Comparison of ENCODE assay signal across 8 cellular contexts in the genomic region with DNA sequence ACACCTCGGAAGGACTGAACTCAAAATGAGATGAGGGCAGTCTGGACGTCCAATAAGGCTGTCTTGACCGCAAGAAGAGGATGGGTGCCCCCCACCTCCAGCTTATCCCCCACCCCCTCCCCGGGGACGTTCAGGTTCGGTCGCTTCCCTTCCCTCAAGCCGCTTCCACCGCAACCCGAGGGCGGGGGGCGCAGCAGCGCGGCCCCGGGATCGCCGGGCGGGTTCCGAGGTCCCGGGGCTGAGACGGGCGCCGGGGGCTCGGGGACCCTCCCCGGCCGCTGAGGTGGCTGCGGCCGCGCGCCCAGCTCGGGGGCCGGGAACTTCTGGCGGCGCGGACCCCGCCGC. TPM values are rescaled to one million over a fixed set of nuclear protein-coding genes. Genes with fewer than 3 reads are reported as not detected.
DNase-seq lines count a peak whose midpoint lies in the region; ATAC-seq and TF ChIP-seq lines count a peak whose summit lies in the region.

No MANE protein-coding gene starts in this region.

- DNase-seq in CD8-positive, alpha-beta T cell: no peak
- peak; percentile 35 for DNase-seq in GM23248
- DNase-seq in Peyer's patch: peak in 1 of 3 donors; percentile 53
- DNase-seq in GM03348 (ENCODE audit: low spot score): no peak
- no peak for DNase-seq in NCI-H2196 treated with DMSO at 0.1 percent for 48 hours (lab: John Stamatoyannopoulos, UW; ENCODE audit: unreplicated experiment)

- H3K9ac ChIP-seq in GM23248: peak overlapping the region; percentile 92

- H3K36me3 ChIP-seq in CD8-positive, alpha-beta T cell (ENCODE audit: insufficient read depth, low read length): no peaks in the 10 kb centered on the region
- H3K36me3 ChIP-seq in GM23248 (ENCODE audit: low read depth) (no peaks in the 10 kb centered on the region), Peyer's patch (no peaks in the 10 kb centered on the region), esophagus (ENCODE audit: control insufficient read depth in 2 of 2, insufficient read depth in 2 of 2, low read length in 1 of 2) (peaks cover 0 to 2% of the 10 kb centered on the region in 2 donors), neutrophil (no peaks in the 10 kb centered on the region)

- no peaks in the 10 kb centered on the region for H3K9me3 ChIP-seq in CD8-positive, alpha-beta T cell (ENCODE audit: low read length)
- H3K9me3 ChIP-seq in GM23248 (ENCODE audit: low read depth): no peaks in the 10 kb centered on the region
- H3K9me3 ChIP-seq in Peyer's patch: no peaks in the 10 kb centered on the region
- H3K9me3 ChIP-seq in esophagus (ENCODE audit: control insufficient read depth in 2 of 2, insufficient read depth in 1 of 2, low read depth in 1 of 2, low read length in 1 of 2): peaks cover 0 to 2% of the 10 kb centered on the region in 2 donors
- H3K9me3 ChIP-seq in neutrophil: no peaks in the 10 kb centered on the region

- POLR2A ChIA-PET in CD8-positive, alpha-beta T cell (lab: Charles Lee): interaction anchor here (1.9 kb wide), 1 partner anchor 54 kb away, joined by 12 read pairs; no protein-coding TSS in a partner anchor

- no peak for TF ChIP-seq POLR2A in Peyer's patch (IDR thresholded peaks at IDR 0.05)

- H3K4me1 Mint-ChIP-seq in CD8-positive, alpha-beta T cell (ENCODE audit: low read depth): peaks cover 21% of the 10 kb centered on the region

- no peaks in the 10 kb centered on the region for H3K4me1 ChIP-seq in CD8-positive, alpha-beta T cell (ENCODE audit: insufficient read depth, low read length)
- H3K4me1 ChIP-seq in GM23248 (ENCODE audit: insufficient read depth): peaks cover 6% of the 10 kb centered on the region; the same call in 1 of the 2 replicates
- peaks cover 0 to 15% (median 1%) of the 10 kb centered on the region in 4 donors for H3K4me1 ChIP-seq in Peyer's patch
- H3K4me1 ChIP-seq in esophagus (ENCODE audit: control insufficient read depth in 2 of 2, insufficient read depth in 2 of 2, low read length in 1 of 2): peaks cover 6 to 11% of the 10 kb centered on the region in 2 donors
- H3K4me1 ChIP-seq in neutrophil (ENCODE audit: control insufficient read depth in 1 of 2, insufficient read depth in 1 of 2, low read depth in 1 of 2, low read length in 1 of 2): peaks cover 8 to 16% of the 10 kb centered on the region in 2 experiments

- in situ Hi-C loops in GM23248 (cut with MboI): no loop called here

- no peak overlapping the region for H3K27ac Mint-ChIP-seq in CD8-positive, alpha-beta T cell

- H3K27ac ChIP-seq in CD8-positive, alpha-beta T cell (ENCODE audit: low read depth, low read length): no peak overlapping the region
- peak overlapping the region; percentile 28; the same call in 1 of the 2 replicates for H3K27ac ChIP-seq in GM23248
- H3K27ac ChIP-seq in Peyer's patch: peak overlapping the region; percentile 77 to 96 (median 94)
- peak overlapping the region; percentile 87 to 97 for H3K27ac ChIP-seq in esophagus (ENCODE audit: low read depth in 2 of 2, low read length in 1 of 2)
- H3K27ac ChIP-seq in neutrophil: no peak overlapping the region

- ATAC-seq in CD8-positive, alpha-beta T cell: no peak
- no peak for ATAC-seq in GM18517 (IDR thresholded peaks at IDR 0.05; ENCODE audit: unreplicated experiment)

- no peaks in the 10 kb centered on the region for H3F3A ChIP-seq in GM23248 (ENCODE audit: insufficient read depth)

- intact Hi-C loops in CD8-positive, alpha-beta T cell (cut with DNase I, micrococcal nuclease): loop anchor here (1.0 to 5.0 kb wide), 3 partner anchors 53 to 816 kb away; a partner anchor contains a TSS

- WGBS in GM23248 (ENCODE audit: low coverage in 1 of 2, low lambda C conversion rate in 2 of 2, missing lambda C conversion rate in 2 of 2), 2 experiments: 2 to 18% methylated on average over 5 to 37 of the region's 37 CpGs
- 0 to 1% methylated on average over 22 to 37 of the region's 37 CpGs for WGBS in esophagus, 2 donors

- no peaks in the 10 kb centered on the region for H3K27me3 ChIP-seq in CD8-positive, alpha-beta T cell (ENCODE audit: insufficient read depth, low read length)
- no peaks in the 10 kb centered on the region for H3K27me3 ChIP-seq in GM23248 (replicated peaks; ENCODE audit: insufficient read depth)
- H3K27me3 ChIP-seq in Peyer's patch: no peaks in the 10 kb centered on the region
- no peaks in the 10 kb centered on the region for H3K27me3 ChIP-seq in esophagus (ENCODE audit: control insufficient read depth in 1 of 2, insufficient read depth in 2 of 2, low read length in 2 of 2)
- peaks cover 47% of the 10 kb centered on the region for H3K27me3 ChIP-seq in neutrophil

- H3K4me3 ChIP-seq in CD8-positive, alpha-beta T cell (ENCODE audit: low read depth, low read length): peak overlapping the region; percentile 48
- peak overlapping the region; percentile 84 for H3K4me3 ChIP-seq in GM23248
- peak overlapping the region; percentile 71 to 90 (median 80) for H3K4me3 ChIP-seq in Peyer's patch
- peak overlapping the region; percentile 66 to 89 for H3K4me3 ChIP-seq in esophagus (ENCODE audit: low read depth in 1 of 2, low read length in 2 of 2)
- H3K4me3 ChIP-seq in neutrophil (ENCODE audit: low read depth in 1 of 2, low read length in 1 of 2): peak overlapping the region; percentile 45 to 58

- peak overlapping the region; percentile 70 for H3K4me2 ChIP-seq in GM23248 (ENCODE audit: unreplicated experiment)

- CTCF ChIA-PET in CD8-positive, alpha-beta T cell (lab: Charles Lee): interaction anchor here (2.3 kb wide), 1 partner anchor 113 kb away, joined by 8 read pairs; no protein-coding TSS in a partner anchor

- H3K27me3 Mint-ChIP-seq in CD8-positive, alpha-beta T cell (ENCODE audit: low read depth): peaks cover 31% of the 10 kb centered on the region

- no peaks in the 10 kb centered on the region for H3K9me3 Mint-ChIP-seq in CD8-positive, alpha-beta T cell

- no peaks in the 10 kb centered on the region for H3K36me3 Mint-ChIP-seq in CD8-positive, alpha-beta T cell

- H3K9me2 ChIP-seq in GM23248 (ENCODE audit: insufficient read depth): no peaks in the 10 kb centered on the region

- no peak for TF ChIP-seq CTCF in CD8-positive, alpha-beta T cell (IDR thresholded peaks at IDR 0.05)
- no peak for TF ChIP-seq CTCF in Peyer's patch (IDR thresholded peaks at IDR 0.05)
- no peak for TF ChIP-seq CTCF in neutrophil (IDR thresholded peaks at IDR 0.05)

- H3K4me3 Mint-ChIP-seq in CD8-positive, alpha-beta T cell: peak overlapping the region; percentile 82

- H3K79me2 ChIP-seq in GM23248 (ENCODE audit: insufficient read depth): peaks cover 28% of the 10 kb centered on the region

- H4K20me1 ChIP-seq in GM23248 (ENCODE audit: insufficient read depth): no peaks in the 10 kb centered on the region

- H2AFZ ChIP-seq in GM23248: peak overlapping the region; percentile 83

RNA-seq across cellular contexts. Expression of a gene that starts 0.5 kb away (rescaled TPM):
- 1 to 10 TPM; 3.1 to 4.5 TPM for total RNA-seq in CD8-positive, alpha-beta T cell
- total RNA-seq in GM23248 (2014; rRNA removed; shearing (Covaris generic)): 9.4 and 11.3 TPM in 2 replicates
- polyA plus RNA-seq in GM23248 (2016; fragmentation: Nextera tagmentation; extraction: Ambion mirVana) (9.2 and 9.4 TPM in 2 replicates), esophagus (1 to 10 TPM; 5.5 to 7.2 TPM)
- total RNA-seq in Peyer's patch: 10 to 100 TPM in 2 of 4 donors, 1 to 10 TPM in 2; 7.4 to 19.8 (median 9.4) TPM

Comparison
In these comparisons a context has a peak if more than half of its experiments do, and no peak if none do; other contexts are left out.
1. H3K27ac ChIP-seq: peak in GM23248 (single experiment), Peyer's patch (4 of 4) and esophagus (2 of 2); none in CD8-positive, alpha-beta T cell (single experiment) and neutrophil (single experiment).
2. Peak in every context shown above with its lines, with median percentiles within 50 percentile points of each other: H3K4me3 ChIP-seq.